Comparison of ENCODE assay signal across 8 cellular contexts in the genomic region with DNA sequence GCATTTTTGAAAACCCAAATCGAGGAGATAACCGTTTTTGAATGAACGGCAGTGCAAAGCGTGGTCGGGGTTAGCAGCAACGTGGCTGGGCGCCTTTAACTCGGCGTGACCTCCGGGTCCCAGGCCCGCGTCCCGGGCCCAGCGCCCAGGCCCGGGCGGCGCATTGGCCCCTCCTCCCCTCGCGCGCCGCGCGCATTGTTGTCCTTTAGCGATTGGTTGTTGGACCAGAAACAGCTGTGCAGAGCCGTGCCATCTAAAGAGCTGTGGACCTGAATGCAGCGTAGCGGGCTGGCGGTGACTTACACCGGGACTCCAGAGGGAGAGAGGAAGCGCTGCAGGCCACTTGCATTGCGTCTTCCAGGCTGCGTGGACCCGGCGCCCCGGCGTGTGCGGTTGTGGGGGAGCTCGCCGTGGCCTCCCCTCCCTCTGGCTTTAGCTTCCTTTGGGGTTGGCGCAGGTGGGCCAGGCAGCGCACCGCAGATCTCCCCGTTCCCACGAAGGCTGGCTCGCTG. TPM values are rescaled to one million over a fixed set of nuclear protein-coding genes. Genes with fewer than 3 reads are reported as not detected.
DNase-seq lines count a peak whose midpoint lies in the region; ATAC-seq and TF ChIP-seq lines count a peak whose summit lies in the region.

A gene with protein sequence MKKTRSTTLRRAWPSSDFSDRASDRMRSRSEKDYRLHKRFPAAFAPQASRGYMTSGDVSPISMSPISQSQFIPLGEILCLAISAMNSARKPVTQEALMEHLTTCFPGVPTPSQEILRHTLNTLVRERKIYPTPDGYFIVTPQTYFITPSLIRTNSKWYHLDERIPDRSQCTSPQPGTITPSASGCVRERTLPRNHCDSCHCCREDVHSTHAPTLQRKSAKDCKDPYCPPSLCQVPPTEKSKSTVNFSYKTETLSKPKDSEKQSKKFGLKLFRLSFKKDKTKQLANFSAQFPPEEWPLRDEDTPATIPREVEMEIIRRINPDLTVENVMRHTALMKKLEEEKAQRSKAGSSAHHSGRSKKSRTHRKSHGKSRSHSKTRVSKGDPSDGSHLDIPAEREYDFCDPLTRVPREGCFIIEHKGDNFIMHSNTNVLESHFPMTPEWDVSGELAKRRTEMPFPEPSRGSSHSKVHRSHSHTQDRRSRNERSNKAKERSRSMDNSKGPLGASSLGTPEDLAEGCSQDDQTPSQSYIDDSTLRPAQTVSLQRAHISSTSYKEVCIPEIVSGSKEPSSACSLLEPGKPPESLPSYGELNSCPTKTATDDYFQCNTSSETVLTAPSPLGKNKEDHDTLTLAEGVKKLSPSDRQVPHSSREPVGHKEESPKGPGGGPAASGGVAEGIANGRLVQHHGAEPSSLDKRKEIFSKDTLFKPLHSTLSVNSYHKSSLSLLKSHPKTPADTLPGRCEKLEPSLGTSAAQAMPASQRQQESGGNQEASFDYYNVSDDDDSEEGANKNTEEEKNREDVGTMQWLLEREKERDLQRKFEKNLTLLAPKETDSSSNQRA (N-terminal part only) (plus strand): TSS at position 227 of the 512 bp plus-strand sequence. CDS start 1,484 bp downstream, outside the sequence.

- H3K4me1 Mint-ChIP-seq in endothelial cell (ENCODE audit: unreplicated experiment) (peaks cover 11% of the 10 kb centered on the region), memory B cell (no peaks in the 10 kb centered on the region)

- H3K27me3 Mint-ChIP-seq in endothelial cell (ENCODE audit: unreplicated experiment), result peaks cover 4% of the 10 kb centered on the region
- peaks cover 20% of the 10 kb centered on the region for H3K27me3 Mint-ChIP-seq in memory B cell

- H3K9ac ChIP-seq in HUES48 (ENCODE audit: low read depth, low read length) (peak within 1 kb of the TSS; percentile 68), SK-N-SH (no peak within 1 kb of the TSS)

- H3K9me2 ChIP-seq in SK-N-SH, result no peaks in the 10 kb centered on the region

- peak within 1 kb of the TSS; percentile 83 for H3K4me2 ChIP-seq in SK-N-SH

- CTCF ChIA-PET in SK-N-SH (lab: Yijun Ruan, JAX), result interaction anchor here (0.6 to 6.8 kb wide), 11 partner anchors 24 to 263 kb away, joined by 3 to 64 read pairs (median 4); no protein-coding TSS in a partner anchor

- TF ChIP-seq CTCF in AG09309 (IDR thresholded peaks at IDR 0.05; ENCODE audit: control insufficient read depth, insufficient read depth, low read depth, low read length, missing control alignments), result no peak
- TF ChIP-seq CTCF in SK-N-SH (IDR thresholded peaks at IDR 0.05), result no peak
- no peak for TF ChIP-seq CTCF in endothelial cell (IDR thresholded peaks at IDR 0.05; ENCODE audit: unreplicated experiment)
- no peak for TF ChIP-seq CTCF in suprapubic skin (IDR thresholded peaks at IDR 0.05)

- ATAC-seq in memory B cell (ENCODE audit: low read depth) (no peak), HG03442 (IDR thresholded peaks at IDR 0.05; ENCODE audit: unreplicated experiment) (no peak)

- H2AFZ ChIP-seq in SK-N-SH (ENCODE audit: low read depth), result peak within 1 kb of the TSS; percentile 63

- POLR2A ChIA-PET in SK-N-SH (lab: Yijun Ruan, JAX), result interaction anchor here (0.8 to 3.2 kb wide), 9 partner anchors 15 to 195 kb away, joined by 3 to 19 read pairs (median 7); no protein-coding TSS in a partner anchor

- peak; percentile 17; the same call in 1 of the 2 replicates for TF ChIP-seq RAD21 in SK-N-SH (IDR thresholded peaks at IDR 0.05; ENCODE audit: low read length)

- H3K4me1 ChIP-seq in HUES48 (ENCODE audit: control insufficient read depth, insufficient read depth, low read length), result peaks cover 30% of the 10 kb centered on the region
- peaks cover 0 to 3% of the 10 kb centered on the region in 2 experiments; a peak in 2 of 4 replicates for H3K4me1 ChIP-seq in SK-N-SH (ENCODE audit: control insufficient read depth in 1 of 2, insufficient read depth in 2 of 2, low read depth in 1 of 2, low read length in 1 of 2)
- peaks cover 26% of the 10 kb centered on the region for H3K4me1 ChIP-seq in suprapubic skin

- no peak for TF ChIP-seq POLR2A in suprapubic skin (IDR thresholded peaks at IDR 0.05)

- H4K20me1 ChIP-seq in SK-N-SH (ENCODE audit: insufficient read depth), result no peaks in the 10 kb centered on the region

- peak within 1 kb of the TSS; percentile 87 for H3K4me3 Mint-ChIP-seq in endothelial cell (ENCODE audit: unreplicated experiment)
- peak within 1 kb of the TSS; percentile 21 for H3K4me3 Mint-ChIP-seq in memory B cell

- peak within 1 kb of the TSS; percentile 91 for H3K27ac ChIP-seq in HUES48 (ENCODE audit: low read depth, low read length)
- peak within 1 kb of the TSS in 1 of 2 experiments; percentile 95; a peak in 2 of 4 replicates for H3K27ac ChIP-seq in SK-N-SH (ENCODE audit: low read depth in 2 of 2, low read length in 1 of 2)
- H3K27ac ChIP-seq in suprapubic skin, result peak within 1 kb of the TSS; percentile 0

- H3F3A ChIP-seq in SK-N-SH (replicated peaks; ENCODE audit: insufficient read depth), result no peaks in the 10 kb centered on the region

- no peaks in the 10 kb centered on the region for H3K9me3 ChIP-seq in HUES48 (ENCODE audit: control insufficient read depth, insufficient read depth, low read length)
- no peaks in the 10 kb centered on the region for H3K9me3 ChIP-seq in SK-N-SH
- no peaks in the 10 kb centered on the region for H3K9me3 ChIP-seq in suprapubic skin

- H3K27ac Mint-ChIP-seq in endothelial cell (ENCODE audit: unreplicated experiment), result no peak within 1 kb of the TSS
- no peak within 1 kb of the TSS for H3K27ac Mint-ChIP-seq in memory B cell

- no peaks in the 10 kb centered on the region for H3K79me2 ChIP-seq in SK-N-SH (ENCODE audit: insufficient read depth)

- H3K9me3 Mint-ChIP-seq in endothelial cell (ENCODE audit: unreplicated experiment) (peaks cover 2% of the 10 kb centered on the region), memory B cell (peaks cover 4% of the 10 kb centered on the region)

- 0 out of 4 replicates have a peak, but pooled peaks of 1 of the 2 experiments have one; percentile 39 for TF ChIP-seq EP300 in SK-N-SH (IDR thresholded peaks at IDR 0.05; ENCODE audit: borderline replicate concordance in 1 of 2, low read depth in 1 of 2, low read length in 1 of 2)
- TF ChIP-seq EP300 in suprapubic skin (IDR thresholded peaks at IDR 0.05), result no peak

- WGBS in SK-N-SH (ENCODE audit: low lambda C conversion rate), result 4% methylated on average over 29 of the region's 45 CpGs
- WGBS in suprapubic skin, result 0% methylated on average over 37 of the region's 45 CpGs

- no peak for DNase-seq in AG09309 (ENCODE audit: low read depth)
- DNase-seq in SK-N-SH, result peak; percentile 93
- peak; percentile 79 for DNase-seq in endothelial cell (ENCODE audit: low spot score)
- DNase-seq in memory B cell (ENCODE audit: low spot score in 2 of 2), result no peak
- peak; percentile 83 to 84 for DNase-seq in suprapubic skin (ENCODE audit: low spot score in 2 of 2)
- no peak for DNase-seq in NAMALWA (ENCODE audit: low spot score)

- H3K36me3 ChIP-seq in HUES48 (ENCODE audit: control insufficient read depth, insufficient read depth, low read length) (no peaks in the 10 kb centered on the region), SK-N-SH (replicated peaks in 1 of 2; ENCODE audit: control insufficient read depth in 1 of 2, insufficient read depth in 2 of 2, low read length in 1 of 2) (no peaks in the 10 kb centered on the region), suprapubic skin (no peaks in the 10 kb centered on the region)

- H3K4me3 ChIP-seq in AG09309 (ENCODE audit: control insufficient read depth, low read depth, low read length) (peak within 1 kb of the TSS; percentile 30), HUES48 (ENCODE audit: low read depth, low read length) (peak within 1 kb of the TSS; percentile 86), SK-N-SH (ENCODE audit: low read depth in 2 of 2, low read length in 1 of 2) (peak within 1 kb of the TSS; percentile 58 to 62), suprapubic skin (peak within 1 kb of the TSS; percentile 73)

- H3K36me3 Mint-ChIP-seq in endothelial cell (ENCODE audit: low read depth, unreplicated experiment), result peaks cover 4% of the 10 kb centered on the region
- H3K36me3 Mint-ChIP-seq in memory B cell, result no peaks in the 10 kb centered on the region

- H3K27me3 ChIP-seq in HUES48 (ENCODE audit: control insufficient read depth, insufficient read depth, low read length) (peaks cover 59% of the 10 kb centered on the region), SK-N-SH (ENCODE audit: insufficient read depth) (peaks cover 46% of the 10 kb centered on the region), suprapubic skin (peaks cover 4% of the 10 kb centered on the region)

TF ChIP-seq in SK-N-SH, 30 proteins besides CTCF, POLR2A, EP300 and RAD21:
- TF ChIP-seq RFX5 (IDR thresholded peaks at IDR 0.05; ENCODE audit: low read length) (peak; percentile 55; the same call in 1 of the 2 replicates), FOXJ3 (CRISPR knock-in tag; IDR thresholded peaks at IDR 0.05) (peak; percentile 56; the same call in 1 of the 2 replicates), RCOR1 (IDR thresholded peaks at IDR 0.05; ENCODE audit: low read length) (peak; percentile 35; the same call in 1 of the 2 replicates), TCF12 (IDR thresholded peaks at IDR 0.05) (no peak), MXI1 (IDR thresholded peaks at IDR 0.05; ENCODE audit: low read depth, low read length) (peak; percentile 96), CHD2 (IDR thresholded peaks at IDR 0.05; ENCODE audit: low read length, partially characterized antibody) (peak; percentile 56)
- TF ChIP-seq, protein P1, sequence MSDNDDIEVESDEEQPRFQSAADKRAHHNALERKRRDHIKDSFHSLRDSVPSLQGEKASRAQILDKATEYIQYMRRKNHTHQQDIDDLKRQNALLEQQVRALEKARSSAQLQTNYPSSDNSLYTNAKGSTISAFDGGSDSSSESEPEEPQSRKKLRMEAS (IDR thresholded peaks at IDR 0.05; ENCODE audit: low read depth), result no peak
TF ChIP-seq in SK-N-SH: peak in this region for 5.

RNA-seq across cellular contexts. Expression of the gene that starts here (rescaled TPM):
- polyA plus RNA-seq in SK-N-SH (2012; rRNA removed), result 0.16 and 0.49 TPM in 2 replicates
- polyA plus RNA-seq in SK-N-SH (2012; cell fraction: cytosol; rRNA removed), result 0.27 and 0.43 TPM in 2 replicates
- 0.43 and 1.5 TPM in 2 replicates for polyA plus RNA-seq in SK-N-SH (2012; cell fraction: nucleus; rRNA removed)
- total RNA-seq in endothelial cell (ENCODE audit: unreplicated experiment) (4.8 TPM), suprapubic skin (10 to 100 TPM in 3 of 4 donors, 1 to 10 TPM in 1; 8.6 to 19.6 (median 12.7) TPM)

Comparison
In these comparisons a context has a peak if more than half of its experiments do, and no peak if none do; other contexts are left out.
1. DNase-seq: peak in SK-N-SH (single experiment), endothelial cell (single experiment) and suprapubic skin (2 of 2); none in AG09309 (single experiment), memory B cell (0 of 2) and NAMALWA (single experiment).
2. H3K4me3 ChIP-seq: peak in every context shown above with its lines; median percentile 86 in HUES48; 73 in suprapubic skin; 60 in SK-N-SH; 30 in AG09309.